1 cellular context compared by ENCODE assay signal in genomic region chr1:81805537-81806431, GRCh38.
TF ChIP-seq lines count a peak whose summit lies in the region.

No MANE protein-coding gene starts in this region.

TF ChIP-seq in HepG2, 621 proteins besides CTCF, POLR2A, EP300 and RAD21 (continued from another document):
- TF ChIP-seq CREB1 (IDR thresholded peaks at IDR 0.05) (no peak), CREB1 (CRISPR knock-in tag; IDR thresholded peaks at IDR 0.05) (no peak), ZNF10 (CRISPR knock-in tag; IDR thresholded peaks at IDR 0.05; ENCODE audit: borderline replicate concordance, low read depth) (no peak), ZNF251 (CRISPR knock-in tag; IDR thresholded peaks at IDR 0.05) (no peak)
TF ChIP-seq in HepG2: peak in this region for 0.
